In the genomic region with DNA sequence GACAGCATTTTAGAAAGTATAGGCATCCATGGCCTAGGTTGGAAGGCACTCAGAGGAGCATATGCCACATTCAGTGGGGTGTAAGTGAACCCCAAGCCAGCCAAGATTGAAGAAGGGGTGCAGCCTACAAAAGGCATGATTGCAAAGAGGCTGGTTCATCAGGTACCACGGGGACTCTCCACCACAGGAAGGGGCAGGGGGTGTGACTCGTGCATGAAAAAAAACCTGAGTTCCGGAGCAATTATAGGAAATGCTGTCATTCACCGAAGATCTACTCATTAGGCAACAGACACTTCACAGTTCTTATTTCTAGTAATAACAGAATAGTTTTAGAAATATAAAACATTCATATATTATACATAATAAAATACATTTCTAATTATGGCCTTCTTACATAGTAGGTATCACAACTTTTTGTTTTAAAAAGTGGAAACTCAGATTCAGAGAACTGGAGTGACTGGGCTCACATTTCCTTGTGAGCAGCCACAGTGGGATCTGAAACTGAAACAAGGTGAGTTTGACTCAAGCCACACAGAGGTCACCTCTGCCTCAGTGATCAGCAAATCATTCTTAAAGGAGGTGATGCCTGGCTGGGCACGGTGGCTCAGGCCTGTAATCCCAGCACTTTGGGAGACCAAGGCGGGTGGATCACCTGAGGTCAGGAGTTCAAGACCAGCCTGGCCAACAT, we compare ENCODE assay signal across 1 cellular context.
TF ChIP-seq lines count a peak whose summit lies in the region.

No MANE protein-coding gene starts in this region.

TF ChIP-seq in GM12878, 131 proteins besides CTCF, POLR2A, EP300 and RAD21 (continued from another document and continues in another):
- TF ChIP-seq MTA3 (IDR thresholded peaks at IDR 0.05; ENCODE audit: borderline replicate concordance, low read length) = no peak
- no peak for TF ChIP-seq MEF2B (IDR thresholded peaks at IDR 0.05; ENCODE audit: partially characterized antibody, poor library complexity, severe bottlenecking)
- TF ChIP-seq NFYA (IDR thresholded peaks at IDR 0.05; ENCODE audit: borderline replicate concordance, low read depth, low read length) = no peak
- TF ChIP-seq ZZZ3 (IDR thresholded peaks at IDR 0.05; ENCODE audit: control insufficient read depth, insufficient read length, low read depth) = no peak
- TF ChIP-seq, protein P1, sequence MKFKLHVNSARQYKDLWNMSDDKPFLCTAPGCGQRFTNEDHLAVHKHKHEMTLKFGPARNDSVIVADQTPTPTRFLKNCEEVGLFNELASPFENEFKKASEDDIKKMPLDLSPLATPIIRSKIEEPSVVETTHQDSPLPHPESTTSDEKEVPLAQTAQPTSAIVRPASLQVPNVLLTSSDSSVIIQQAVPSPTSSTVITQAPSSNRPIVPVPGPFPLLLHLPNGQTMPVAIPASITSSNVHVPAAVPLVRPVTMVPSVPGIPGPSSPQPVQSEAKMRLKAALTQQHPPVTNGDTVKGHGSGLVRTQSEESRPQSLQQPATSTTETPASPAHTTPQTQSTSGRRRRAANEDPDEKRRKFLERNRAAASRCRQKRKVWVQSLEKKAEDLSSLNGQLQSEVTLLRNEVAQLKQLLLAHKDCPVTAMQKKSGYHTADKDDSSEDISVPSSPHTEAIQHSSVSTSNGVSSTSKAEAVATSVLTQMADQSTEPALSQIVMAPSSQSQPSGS (IDR thresholded peaks at IDR 0.05; ENCODE audit: low read length) = peak; percentile 29; the same call in 1 of the 2 replicates
- no peak for TF ChIP-seq MYB (IDR thresholded peaks at IDR 0.05; ENCODE audit: borderline replicate concordance, low read depth, low read length)
- TF ChIP-seq TBL1XR1 (IDR thresholded peaks at IDR 0.05; ENCODE audit: low read depth, low read length) = no peak
- peak; percentile 26; the same call in 1 of the 2 replicates for TF ChIP-seq NR2F1 (conservative IDR thresholded peaks at IDR 0.05)
- no peak for TF ChIP-seq HDAC6 (IDR thresholded peaks at IDR 0.05; ENCODE audit: unreplicated experiment)
- TF ChIP-seq, protein P2, sequence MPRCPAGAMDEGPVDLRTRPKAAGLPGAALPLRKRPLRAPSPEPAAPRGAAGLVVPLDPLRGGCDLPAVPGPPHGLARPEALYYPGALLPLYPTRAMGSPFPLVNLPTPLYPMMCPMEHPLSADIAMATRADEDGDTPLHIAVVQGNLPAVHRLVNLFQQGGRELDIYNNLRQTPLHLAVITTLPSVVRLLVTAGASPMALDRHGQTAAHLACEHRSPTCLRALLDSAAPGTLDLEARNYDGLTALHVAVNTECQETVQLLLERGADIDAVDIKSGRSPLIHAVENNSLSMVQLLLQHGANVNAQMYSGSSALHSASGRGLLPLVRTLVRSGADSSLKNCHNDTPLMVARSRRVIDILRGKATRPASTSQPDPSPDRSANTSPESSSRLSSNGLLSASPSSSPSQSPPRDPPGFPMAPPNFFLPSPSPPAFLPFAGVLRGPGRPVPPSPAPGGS (IDR thresholded peaks at IDR 0.05; ENCODE audit: borderline replicate concordance, insufficient read depth, low read depth, low read length, poor library complexity, severe bottlenecking) = no peak
- no peak for TF ChIP-seq BHLHE40 (IDR thresholded peaks at IDR 0.05; ENCODE audit: borderline replicate concordance in 1 of 2, low read depth in 2 of 2, low read length in 1 of 2)
- no peak for TF ChIP-seq RBBP5 (conservative IDR thresholded peaks at IDR 0.05)
- TF ChIP-seq, protein P3, sequence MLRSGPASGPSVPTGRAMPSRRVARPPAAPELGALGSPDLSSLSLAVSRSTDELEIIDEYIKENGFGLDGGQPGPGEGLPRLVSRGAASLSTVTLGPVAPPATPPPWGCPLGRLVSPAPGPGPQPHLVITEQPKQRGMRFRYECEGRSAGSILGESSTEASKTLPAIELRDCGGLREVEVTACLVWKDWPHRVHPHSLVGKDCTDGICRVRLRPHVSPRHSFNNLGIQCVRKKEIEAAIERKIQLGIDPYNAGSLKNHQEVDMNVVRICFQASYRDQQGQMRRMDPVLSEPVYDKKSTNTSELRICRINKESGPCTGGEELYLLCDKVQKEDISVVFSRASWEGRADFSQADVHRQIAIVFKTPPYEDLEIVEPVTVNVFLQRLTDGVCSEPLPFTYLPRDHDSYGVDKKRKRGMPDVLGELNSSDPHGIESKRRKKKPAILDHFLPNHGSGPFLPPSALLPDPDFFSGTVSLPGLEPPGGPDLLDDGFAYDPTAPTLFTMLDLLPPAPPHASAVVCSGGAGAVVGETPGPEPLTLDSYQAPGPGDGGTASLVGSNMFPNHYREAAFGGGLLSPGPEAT (IDR thresholded peaks at IDR 0.05; ENCODE audit: low read depth) = no peak
- no peak for TF ChIP-seq NR2C1 (IDR thresholded peaks at IDR 0.05)
- TF ChIP-seq LARP7 (IDR thresholded peaks at IDR 0.05) = no peak
- TF ChIP-seq, protein P4, sequence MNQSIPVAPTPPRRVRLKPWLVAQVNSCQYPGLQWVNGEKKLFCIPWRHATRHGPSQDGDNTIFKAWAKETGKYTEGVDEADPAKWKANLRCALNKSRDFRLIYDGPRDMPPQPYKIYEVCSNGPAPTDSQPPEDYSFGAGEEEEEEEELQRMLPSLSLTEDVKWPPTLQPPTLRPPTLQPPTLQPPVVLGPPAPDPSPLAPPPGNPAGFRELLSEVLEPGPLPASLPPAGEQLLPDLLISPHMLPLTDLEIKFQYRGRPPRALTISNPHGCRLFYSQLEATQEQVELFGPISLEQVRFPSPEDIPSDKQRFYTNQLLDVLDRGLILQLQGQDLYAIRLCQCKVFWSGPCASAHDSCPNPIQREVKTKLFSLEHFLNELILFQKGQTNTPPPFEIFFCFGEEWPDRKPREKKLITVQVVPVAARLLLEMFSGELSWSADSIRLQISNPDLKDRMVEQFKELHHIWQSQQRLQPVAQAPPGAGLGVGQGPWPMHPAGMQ (IDR thresholded peaks at IDR 0.05; ENCODE audit: borderline replicate concordance) = no peak
- TF ChIP-seq NFIC (IDR thresholded peaks at IDR 0.05; ENCODE audit: low read depth, low read length) = peak; percentile 33; the same call in 1 of the 2 replicates
- TF ChIP-seq, protein P5, sequence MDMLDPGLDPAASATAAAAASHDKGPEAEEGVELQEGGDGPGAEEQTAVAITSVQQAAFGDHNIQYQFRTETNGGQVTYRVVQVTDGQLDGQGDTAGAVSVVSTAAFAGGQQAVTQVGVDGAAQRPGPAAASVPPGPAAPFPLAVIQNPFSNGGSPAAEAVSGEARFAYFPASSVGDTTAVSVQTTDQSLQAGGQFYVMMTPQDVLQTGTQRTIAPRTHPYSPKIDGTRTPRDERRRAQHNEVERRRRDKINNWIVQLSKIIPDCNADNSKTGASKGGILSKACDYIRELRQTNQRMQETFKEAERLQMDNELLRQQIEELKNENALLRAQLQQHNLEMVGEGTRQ (IDR thresholded peaks at IDR 0.05; ENCODE audit: borderline replicate concordance, low read depth, low read length) = no peak
- TF ChIP-seq, protein P6, sequence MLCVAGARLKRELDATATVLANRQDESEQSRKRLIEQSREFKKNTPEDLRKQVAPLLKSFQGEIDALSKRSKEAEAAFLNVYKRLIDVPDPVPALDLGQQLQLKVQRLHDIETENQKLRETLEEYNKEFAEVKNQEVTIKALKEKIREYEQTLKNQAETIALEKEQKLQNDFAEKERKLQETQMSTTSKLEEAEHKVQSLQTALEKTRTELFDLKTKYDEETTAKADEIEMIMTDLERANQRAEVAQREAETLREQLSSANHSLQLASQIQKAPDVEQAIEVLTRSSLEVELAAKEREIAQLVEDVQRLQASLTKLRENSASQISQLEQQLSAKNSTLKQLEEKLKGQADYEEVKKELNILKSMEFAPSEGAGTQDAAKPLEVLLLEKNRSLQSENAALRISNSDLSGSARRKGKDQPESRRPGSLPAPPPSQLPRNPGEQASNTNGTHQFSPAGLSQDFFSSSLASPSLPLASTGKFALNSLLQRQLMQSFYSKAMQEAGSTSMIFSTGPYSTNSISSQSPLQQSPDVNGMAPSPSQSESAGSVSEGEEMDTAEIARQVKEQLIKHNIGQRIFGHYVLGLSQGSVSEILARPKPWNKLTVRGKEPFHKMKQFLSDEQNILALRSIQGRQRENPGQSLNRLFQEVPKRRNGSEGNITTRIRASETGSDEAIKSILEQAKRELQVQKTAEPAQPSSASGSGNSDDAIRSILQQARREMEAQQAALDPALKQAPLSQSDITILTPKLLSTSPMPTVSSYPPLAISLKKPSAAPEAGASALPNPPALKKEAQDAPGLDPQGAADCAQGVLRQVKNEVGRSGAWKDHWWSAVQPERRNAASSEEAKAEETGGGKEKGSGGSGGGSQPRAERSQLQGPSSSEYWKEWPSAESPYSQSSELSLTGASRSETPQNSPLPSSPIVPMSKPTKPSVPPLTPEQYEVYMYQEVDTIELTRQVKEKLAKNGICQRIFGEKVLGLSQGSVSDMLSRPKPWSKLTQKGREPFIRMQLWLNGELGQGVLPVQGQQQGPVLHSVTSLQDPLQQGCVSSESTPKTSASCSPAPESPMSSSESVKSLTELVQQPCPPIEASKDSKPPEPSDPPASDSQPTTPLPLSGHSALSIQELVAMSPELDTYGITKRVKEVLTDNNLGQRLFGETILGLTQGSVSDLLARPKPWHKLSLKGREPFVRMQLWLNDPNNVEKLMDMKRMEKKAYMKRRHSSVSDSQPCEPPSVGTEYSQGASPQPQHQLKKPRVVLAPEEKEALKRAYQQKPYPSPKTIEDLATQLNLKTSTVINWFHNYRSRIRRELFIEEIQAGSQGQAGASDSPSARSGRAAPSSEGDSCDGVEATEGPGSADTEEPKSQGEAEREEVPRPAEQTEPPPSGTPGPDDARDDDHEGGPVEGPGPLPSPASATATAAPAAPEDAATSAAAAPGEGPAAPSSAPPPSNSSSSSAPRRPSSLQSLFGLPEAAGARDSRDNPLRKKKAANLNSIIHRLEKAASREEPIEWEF (IDR thresholded peaks at IDR 0.05; ENCODE audit: insufficient replicate concordance, low read depth, low read length) = no peak
- no peak for TF ChIP-seq NR2C2 (IDR thresholded peaks at IDR 0.05; ENCODE audit: borderline replicate concordance, control insufficient read depth, insufficient read length, low read depth)
- TF ChIP-seq, protein P7, sequence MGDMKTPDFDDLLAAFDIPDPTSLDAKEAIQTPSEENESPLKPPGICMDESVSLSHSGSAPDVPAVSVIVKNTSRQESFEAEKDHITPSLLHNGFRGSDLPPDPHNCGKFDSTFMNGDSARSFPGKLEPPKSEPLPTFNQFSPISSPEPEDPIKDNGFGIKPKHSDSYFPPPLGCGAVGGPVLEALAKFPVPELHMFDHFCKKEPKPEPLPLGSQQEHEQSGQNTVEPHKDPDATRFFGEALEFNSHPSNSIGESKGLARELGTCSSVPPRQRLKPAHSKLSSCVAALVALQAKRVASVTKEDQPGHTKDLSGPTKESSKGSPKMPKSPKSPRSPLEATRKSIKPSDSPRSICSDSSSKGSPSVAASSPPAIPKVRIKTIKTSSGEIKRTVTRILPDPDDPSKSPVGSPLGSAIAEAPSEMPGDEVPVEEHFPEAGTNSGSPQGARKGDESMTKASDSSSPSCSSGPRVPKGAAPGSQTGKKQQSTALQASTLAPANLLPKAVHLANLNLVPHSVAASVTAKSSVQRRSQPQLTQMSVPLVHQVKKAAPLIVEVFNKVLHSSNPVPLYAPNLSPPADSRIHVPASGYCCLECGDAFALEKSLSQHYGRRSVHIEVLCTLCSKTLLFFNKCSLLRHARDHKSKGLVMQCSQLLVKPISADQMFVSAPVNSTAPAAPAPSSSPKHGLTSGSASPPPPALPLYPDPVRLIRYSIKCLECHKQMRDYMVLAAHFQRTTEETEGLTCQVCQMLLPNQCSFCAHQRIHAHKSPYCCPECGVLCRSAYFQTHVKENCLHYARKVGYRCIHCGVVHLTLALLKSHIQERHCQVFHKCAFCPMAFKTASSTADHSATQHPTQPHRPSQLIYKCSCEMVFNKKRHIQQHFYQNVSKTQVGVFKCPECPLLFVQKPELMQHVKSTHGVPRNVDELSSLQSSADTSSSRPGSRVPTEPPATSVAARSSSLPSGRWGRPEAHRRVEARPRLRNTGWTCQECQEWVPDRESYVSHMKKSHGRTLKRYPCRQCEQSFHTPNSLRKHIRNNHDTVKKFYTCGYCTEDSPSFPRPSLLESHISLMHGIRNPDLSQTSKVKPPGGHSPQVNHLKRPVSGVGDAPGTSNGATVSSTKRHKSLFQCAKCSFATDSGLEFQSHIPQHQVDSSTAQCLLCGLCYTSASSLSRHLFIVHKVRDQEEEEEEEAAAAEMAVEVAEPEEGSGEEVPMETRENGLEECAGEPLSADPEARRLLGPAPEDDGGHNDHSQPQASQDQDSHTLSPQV (IDR thresholded peaks at IDR 0.05) = no peak
- no peak for TF ChIP-seq RAD51 (IDR thresholded peaks at IDR 0.05)
- TF ChIP-seq EED (IDR thresholded peaks at IDR 0.05; ENCODE audit: low read depth) = peak; percentile 45; the same call in 1 of the 2 replicates
- TF ChIP-seq ESRRA (IDR thresholded peaks at IDR 0.05; ENCODE audit: low read length) = no peak
- no peak for TF ChIP-seq SRF (IDR thresholded peaks at IDR 0.05; ENCODE audit: low read depth in 2 of 2, low read length in 2 of 2)
- TF ChIP-seq, protein P8, sequence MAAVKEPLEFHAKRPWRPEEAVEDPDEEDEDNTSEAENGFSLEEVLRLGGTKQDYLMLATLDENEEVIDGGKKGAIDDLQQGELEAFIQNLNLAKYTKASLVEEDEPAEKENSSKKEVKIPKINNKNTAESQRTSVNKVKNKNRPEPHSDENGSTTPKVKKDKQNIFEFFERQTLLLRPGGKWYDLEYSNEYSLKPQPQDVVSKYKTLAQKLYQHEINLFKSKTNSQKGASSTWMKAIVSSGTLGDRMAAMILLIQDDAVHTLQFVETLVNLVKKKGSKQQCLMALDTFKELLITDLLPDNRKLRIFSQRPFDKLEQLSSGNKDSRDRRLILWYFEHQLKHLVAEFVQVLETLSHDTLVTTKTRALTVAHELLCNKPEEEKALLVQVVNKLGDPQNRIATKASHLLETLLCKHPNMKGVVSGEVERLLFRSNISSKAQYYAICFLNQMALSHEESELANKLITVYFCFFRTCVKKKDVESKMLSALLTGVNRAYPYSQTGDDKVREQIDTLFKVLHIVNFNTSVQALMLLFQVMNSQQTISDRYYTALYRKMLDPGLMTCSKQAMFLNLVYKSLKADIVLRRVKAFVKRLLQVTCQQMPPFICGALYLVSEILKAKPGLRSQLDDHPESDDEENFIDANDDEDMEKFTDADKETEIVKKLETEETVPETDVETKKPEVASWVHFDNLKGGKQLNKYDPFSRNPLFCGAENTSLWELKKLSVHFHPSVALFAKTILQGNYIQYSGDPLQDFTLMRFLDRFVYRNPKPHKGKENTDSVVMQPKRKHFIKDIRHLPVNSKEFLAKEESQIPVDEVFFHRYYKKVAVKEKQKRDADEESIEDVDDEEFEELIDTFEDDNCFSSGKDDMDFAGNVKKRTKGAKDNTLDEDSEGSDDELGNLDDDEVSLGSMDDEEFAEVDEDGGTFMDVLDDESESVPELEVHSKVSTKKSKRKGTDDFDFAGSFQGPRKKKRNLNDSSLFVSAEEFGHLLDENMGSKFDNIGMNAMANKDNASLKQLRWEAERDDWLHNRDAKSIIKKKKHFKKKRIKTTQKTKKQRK (IDR thresholded peaks at IDR 0.05; ENCODE audit: low read depth, low read length) = no peak
- no peak for TF ChIP-seq ZNF217 (IDR thresholded peaks at IDR 0.05)
